15 cellular contexts compared by ENCODE assay signal in genomic region chr1:21258331-21259134, GRCh38. TPM values are rescaled to one million over a fixed set of nuclear protein-coding genes. Genes with fewer than 3 reads are reported as not detected.
DNase-seq lines count a peak whose midpoint lies in the region; ATAC-seq and TF ChIP-seq lines count a peak whose summit lies in the region.
"Had no signal": no experiment of that assay in that cellular context is flagged by ENCODE, and none has a peak within 500 bp of the region (broad histone marks: within the 10 kb centered on the region; RNA-seq: fewer than 3 reads in every experiment).

No MANE protein-coding gene starts in this region.

- H2BK5ac ChIP-seq in mesendoderm (ENCODE audit: low read length): no peak overlapping the region

- no CpG with 5 or more reads among the region's 22 CpGs for WGBS in mesendoderm (ENCODE audit: extremely low coverage, insufficient coverage, low lambda C conversion rate)

- H3K27ac Mint-ChIP-seq in activated T-helper 2 cell treated with anti-CD3 and anti-CD28 coated beads, Interferon-gamma antibody, Interleukin-2, Interleukin-4, amounts not matched to agents 10 μg/mL and 5 μg/mL and 100 μg/mL, durations not matched to agents 14 hours and 24 hours and 36 hours: peak overlapping the region; percentile 59
- H3K27ac Mint-ChIP-seq: GM23338 had no signal

- H3K79me2 ChIP-seq in mesendoderm (ENCODE audit: control insufficient read depth, insufficient read depth, low read length): no peaks in the 10 kb centered on the region

- H3K9me3 Mint-ChIP-seq in activated T-helper 2 cell treated with anti-CD3 and anti-CD28 coated beads, Interferon-gamma antibody, Interleukin-2, Interleukin-4, amounts not matched to agents 10 μg/mL and 5 μg/mL and 100 μg/mL, durations not matched to agents 14 hours and 24 hours and 36 hours: no peaks in the 10 kb centered on the region
- H3K9me3 Mint-ChIP-seq: GM23338 had no signal

- DNase-seq in stimulated activated CD4-positive, alpha-beta T cell treated with anti-CD3 and anti-CD28 coated beads, Interleukin-15, amount 100 ng/mL, for 24 hours: peak; percentile 49
- no peak for DNase-seq in stimulated activated CD4-positive, alpha-beta T cell treated with anti-CD3 and anti-CD28 coated beads, Interleukin-12 subunit alpha, Interleukin-12 subunit beta, amount 100 ng/mL, for 4 hours
- DNase-seq in activated T-helper 2 cell treated with anti-CD3 and anti-CD28 coated beads, Interferon-gamma antibody, Interleukin-2, Interleukin-4, amounts not matched to agents 10 μg/mL and 5 μg/mL and 100 μg/mL, durations not matched to agents 14 hours and 24 hours and 36 hours (ENCODE audit: low spot score): no peak
- peak; percentile 28 for DNase-seq in epithelial cell of esophagus (ENCODE audit: low read depth)
- no peak for DNase-seq in vagina (ENCODE audit: extremely low spot score in 2 of 2)
- no peak for DNase-seq in GOT3 (lab: John Stamatoyannopoulos, UW)
- DNase-seq in mesendoderm: no peak
- DNase-seq: AML-193, IMR-90, NCI-H1092 treated with DMSO at 0.1 percent for 48 hours, NCI-H2171 treated with DMSO at 0.1 percent for 48 hours, occipital lobe, substantia nigra had no signal

- ATAC-seq in GM19035 (IDR thresholded peaks at IDR 0.05; ENCODE audit: unreplicated experiment): no peak
- ATAC-seq: GM23338 had no signal

- H3K4me1 Mint-ChIP-seq in activated T-helper 2 cell treated with anti-CD3 and anti-CD28 coated beads, Interferon-gamma antibody, Interleukin-2, Interleukin-4, amounts not matched to agents 10 μg/mL and 5 μg/mL and 100 μg/mL, durations not matched to agents 14 hours and 24 hours and 36 hours (ENCODE audit: low read depth): peaks cover 48% of the 10 kb centered on the region

- no peak overlapping the region for H3K23ac ChIP-seq in mesendoderm (ENCODE audit: low read length)

- H3K18ac ChIP-seq in mesendoderm (ENCODE audit: low read length): no peak overlapping the region

- H3K4me3 ChIP-seq in epithelial cell of esophagus (ENCODE audit: low read length): no peak overlapping the region
- H3K4me3 ChIP-seq in vagina: no peak overlapping the region
- H3K4me3 ChIP-seq in mesendoderm (ENCODE audit: low read length): no peak overlapping the region
- H3K4me3 ChIP-seq: GM23338 had no signal

- no peaks in the 10 kb centered on the region for H3K79me1 ChIP-seq in mesendoderm (ENCODE audit: low read length)

- no peak overlapping the region for H3K56ac ChIP-seq in mesendoderm (ENCODE audit: low read length)

- H3K9ac ChIP-seq in mesendoderm (ENCODE audit: low read length): no peak overlapping the region

- peaks cover 74% of the 10 kb centered on the region for H3K36me3 Mint-ChIP-seq in activated T-helper 2 cell treated with anti-CD3 and anti-CD28 coated beads, Interferon-gamma antibody, Interleukin-2, Interleukin-4, amounts not matched to agents 10 μg/mL and 5 μg/mL and 100 μg/mL, durations not matched to agents 14 hours and 24 hours and 36 hours (ENCODE audit: low read depth)

- TF ChIP-seq POLR2A in vagina (IDR thresholded peaks at IDR 0.05): no peak

- no peak overlapping the region for H2AK5ac ChIP-seq in mesendoderm (ENCODE audit: low read length)

- H3K4ac ChIP-seq in mesendoderm (ENCODE audit: low read depth, low read length): no peak overlapping the region

- H3K27me3 ChIP-seq in vagina: no peaks in the 10 kb centered on the region
- no peaks in the 10 kb centered on the region for H3K27me3 ChIP-seq in mesendoderm (ENCODE audit: insufficient read depth, low read length, poor library complexity)

- intact Hi-C loops in activated T-helper 2 cell treated with anti-CD3 and anti-CD28 coated beads, Interferon-gamma antibody, Interleukin-2, Interleukin-4, amounts not matched to agents 10 μg/mL and 5 μg/mL and 100 μg/mL, durations not matched to agents 14 hours and 24 hours and 36 hours (cut with micrococcal nuclease): loop anchor here (2.0 kb wide), 1 partner anchor 34 kb away; no protein-coding TSS in a partner anchor
- intact Hi-C loops in vagina (cut with DNase I): no loop called here

- no peaks in the 10 kb centered on the region for H3K27me3 Mint-ChIP-seq in activated T-helper 2 cell treated with anti-CD3 and anti-CD28 coated beads, Interferon-gamma antibody, Interleukin-2, Interleukin-4, amounts not matched to agents 10 μg/mL and 5 μg/mL and 100 μg/mL, durations not matched to agents 14 hours and 24 hours and 36 hours (ENCODE audit: low read depth)

- H2BK15ac ChIP-seq in mesendoderm (replicated peaks; ENCODE audit: low read depth): no peak overlapping the region

- no peak overlapping the region for H3K4me2 ChIP-seq in mesendoderm (ENCODE audit: low read length)
- H3K4me2 ChIP-seq: GM23338 had no signal

- peaks cover 88% of the 10 kb centered on the region for H3K4me1 ChIP-seq in vagina
- H3K4me1 ChIP-seq in mesendoderm (ENCODE audit: control insufficient read depth, low read depth, low read length): peaks cover 10% of the 10 kb centered on the region

- no peak overlapping the region for H4K8ac ChIP-seq in mesendoderm (ENCODE audit: low read depth, low read length)

- H3K4me3 Mint-ChIP-seq in activated T-helper 2 cell treated with anti-CD3 and anti-CD28 coated beads, Interferon-gamma antibody, Interleukin-2, Interleukin-4, amounts not matched to agents 10 μg/mL and 5 μg/mL and 100 μg/mL, durations not matched to agents 14 hours and 24 hours and 36 hours (ENCODE audit: low read depth): no peak overlapping the region
- H3K4me3 Mint-ChIP-seq: GM23338 had no signal

- no peaks in the 10 kb centered on the region for H3K9me3 ChIP-seq in vagina

- H2BK120ac ChIP-seq in mesendoderm (ENCODE audit: low read depth, low read length): no peak overlapping the region

- H3K36me3 ChIP-seq in vagina: peaks cover 0 to 47% of the 10 kb centered on the region in 2 donors
- H3K36me3 ChIP-seq in mesendoderm (ENCODE audit: control insufficient read depth, insufficient read depth, low read length): peaks cover 2% of the 10 kb centered on the region

- H3K27ac ChIP-seq in vagina (peak overlapping the region; percentile 89), mesendoderm (ENCODE audit: low read depth, low read length) (no peak overlapping the region)

- H4K5ac ChIP-seq in mesendoderm (ENCODE audit: low read length): no peak overlapping the region

- TF ChIP-seq CTCF in epithelial cell of esophagus (IDR thresholded peaks at IDR 0.05; ENCODE audit: insufficient read depth, low read depth, low read length, missing control alignments) (no peak), vagina (IDR thresholded peaks at IDR 0.05) (no peak)

RNA-seq across cellular contexts. Expression of gene ECE1, which starts 31.7 kb away (rescaled TPM):
- total RNA-seq in activated T-helper 2 cell treated with anti-CD3 and anti-CD28 coated beads, Interferon-gamma antibody, Interleukin-2, Interleukin-4, amounts not matched to agents 10 μg/mL and 5 μg/mL and 100 μg/mL, durations not matched to agents 14 hours and 24 hours and 36 hours: 94.1 and 97.0 TPM in 2 replicates
- total RNA-seq in vagina: 93.8 TPM
- polyA plus RNA-seq in mesendoderm (2013, experiment 1 of 2): 19.2 TPM
- polyA plus RNA-seq in mesendoderm (2013, experiment 2 of 2): 19.4 TPM

Comparison
In these comparisons a context has a peak if more than half of its experiments do, and no peak if none do; other contexts are left out.
1. DNase-seq: peak in stimulated activated CD4-positive, alpha-beta T cell treated with anti-CD3 and anti-CD28 coated beads, Interleukin-15, amount 100 ng/mL, for 24 hours (single experiment) and epithelial cell of esophagus (single experiment); none in stimulated activated CD4-positive, alpha-beta T cell treated with anti-CD3 and anti-CD28 coated beads, Interleukin-12 subunit alpha, Interleukin-12 subunit beta, amount 100 ng/mL, for 4 hours (single experiment), activated T-helper 2 cell treated with anti-CD3 and anti-CD28 coated beads, Interferon-gamma antibody, Interleukin-2, Interleukin-4, amounts not matched to agents 10 μg/mL and 5 μg/mL and 100 μg/mL, durations not matched to agents 14 hours and 24 hours and 36 hours (single experiment), vagina (0 of 2), GOT3 (single experiment) and mesendoderm (single experiment).